8 cellular contexts compared by ENCODE assay signal in the genomic region with DNA sequence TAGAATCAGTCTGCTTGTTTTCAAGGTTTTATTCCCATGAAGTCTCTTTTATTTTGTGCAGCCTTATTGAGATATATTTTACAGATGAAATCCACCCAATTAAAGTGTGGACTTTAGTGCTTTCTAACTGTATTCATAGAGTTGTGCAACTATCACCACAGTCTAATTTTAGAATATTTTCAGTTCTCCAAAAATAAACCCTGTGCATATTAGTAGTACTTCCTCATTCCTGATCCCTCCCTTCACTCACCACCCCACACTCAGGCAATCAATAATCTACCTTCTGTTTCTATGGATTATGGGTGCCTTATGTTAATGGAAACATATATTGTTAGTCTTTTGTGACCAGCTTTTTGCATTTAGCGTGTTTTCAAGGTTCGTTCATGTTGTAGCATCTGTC.
A peak's percentile ranks its signal among the peaks of the same experiment; 100 is the strongest.
DNase-seq lines count a peak whose midpoint lies in the region; ATAC-seq and TF ChIP-seq lines count a peak whose summit lies in the region.

No MANE protein-coding gene starts in this region.

- H3K18ac ChIP-seq in H9 (ENCODE audit: insufficient read length, low read depth, low read length) = no peak overlapping the region

- no peaks in the 10 kb centered on the region for H3K36me3 Mint-ChIP-seq in activated CD8-positive, alpha-beta T cell treated with anti-CD3 and anti-CD28 coated beads, Interleukin-2, amount 10 ng/mL, durations not matched to agents 7 days and 5 days (ENCODE audit: low read depth)
- H3K36me3 Mint-ChIP-seq in H9 (ENCODE audit: insufficient read depth in 1 of 3, low read depth in 3 of 3) = no peaks in the 10 kb centered on the region
- peaks cover 3% of the 10 kb centered on the region for H3K36me3 Mint-ChIP-seq in mesothelial cell of epicardium

- H2AFZ ChIP-seq in MM.1S (ENCODE audit: low read length) (peak overlapping the region; percentile 24; the same call in 1 of the 2 replicates), H9 (ENCODE audit: low read length) (no peak overlapping the region)

- no peaks in the 10 kb centered on the region for H3K4me1 Mint-ChIP-seq in activated CD8-positive, alpha-beta T cell treated with anti-CD3 and anti-CD28 coated beads, Interleukin-2, amount 10 ng/mL, durations not matched to agents 7 days and 5 days (ENCODE audit: low read depth)
- H3K4me1 Mint-ChIP-seq in H9 (no peaks in the 10 kb centered on the region; a peak in 1 of 4 replicates), mesothelial cell of epicardium (peaks cover 2% of the 10 kb centered on the region)

- H3K23me2 ChIP-seq in H9 (ENCODE audit: insufficient read length, low read depth, low read length, poor library complexity, severe bottlenecking) = no peaks in the 10 kb centered on the region

- H4K20me1 ChIP-seq in MM.1S (ENCODE audit: insufficient read depth, low read length) (no peaks in the 10 kb centered on the region), H9 (ENCODE audit: control insufficient read depth, insufficient read depth, insufficient read length) (no peaks in the 10 kb centered on the region)

- DNase-seq in MM.1S (peak; percentile 43), left ventricle myocardium superior (no peak), SW 1271 (lab: John Stamatoyannopoulos, UW) (no peak), H9 (no peak), mesothelial cell of epicardium (ENCODE audit: low spot score in 2 of 2, unreplicated experiment in 2 of 2) (no peak)
- DNase-seq in activated CD8-positive, alpha-beta T cell treated with anti-CD3 and anti-CD28 coated beads, Interleukin-2, amount 10 ng/mL, durations not matched to agents 7 days and 5 days = no peak

- ATAC-seq in GM18517 (IDR thresholded peaks at IDR 0.05; ENCODE audit: unreplicated experiment) (peak; percentile 85), HG02610 (IDR thresholded peaks at IDR 0.05; ENCODE audit: unreplicated experiment) (peak; percentile 55), left ventricle myocardium superior (peak; percentile 86)
- no peak for ATAC-seq in activated CD8-positive, alpha-beta T cell treated with anti-CD3 and anti-CD28 coated beads, Interleukin-2, amount 10 ng/mL, durations not matched to agents 7 days and 5 days

- H3K4ac ChIP-seq in H9 (ENCODE audit: low read depth, low read length) = no peak overlapping the region

- H2BK20ac ChIP-seq in H9 (ENCODE audit: low read depth, low read length, poor library complexity, severe bottlenecking) = no peak overlapping the region

- H2AK5ac ChIP-seq in H9 (ENCODE audit: insufficient read length, low read length) = no peak overlapping the region

- H3K4me3 ChIP-seq in MM.1S (ENCODE audit: low read length) = peak overlapping the region; percentile 10; the same call in 1 of the 2 replicates

- H3K4me2 ChIP-seq in MM.1S (ENCODE audit: low read depth, low read length) (peak overlapping the region; percentile 47), H9 (ENCODE audit: insufficient read depth, insufficient read length, low read length) (no peak overlapping the region)

- peaks cover 44% of the 10 kb centered on the region for H3K4me1 ChIP-seq in MM.1S (ENCODE audit: low read length)
- no peaks in the 10 kb centered on the region for H3K4me1 ChIP-seq in H9 (ENCODE audit: insufficient read depth, low read length)

- H4K5ac ChIP-seq in H9 (ENCODE audit: insufficient read length, low read depth, low read length) = no peak overlapping the region

- no peaks in the 10 kb centered on the region for H3K79me1 ChIP-seq in H9 (ENCODE audit: insufficient read depth, low read depth, low read length, poor library complexity, severe bottlenecking)

- no peaks in the 10 kb centered on the region for H3K27me3 Mint-ChIP-seq in activated CD8-positive, alpha-beta T cell treated with anti-CD3 and anti-CD28 coated beads, Interleukin-2, amount 10 ng/mL, durations not matched to agents 7 days and 5 days (ENCODE audit: low read depth)
- H3K27me3 Mint-ChIP-seq in H9 (ENCODE audit: low read depth) = no peaks in the 10 kb centered on the region
- no peaks in the 10 kb centered on the region for H3K27me3 Mint-ChIP-seq in mesothelial cell of epicardium (ENCODE audit: low read depth)

- no peak overlapping the region for H4K91ac ChIP-seq in H9 (ENCODE audit: insufficient read length, low read depth, low read length)

- H3K9ac ChIP-seq in MM.1S (ENCODE audit: low read length) (no peak overlapping the region), H9 (ENCODE audit: extremely low read depth, insufficient read length, low read length) (no peak overlapping the region)

- no peak overlapping the region for H3K14ac ChIP-seq in H9 (ENCODE audit: insufficient read depth, low read length)

- H2BK15ac ChIP-seq in H9 (ENCODE audit: low read depth, low read length) = no peak overlapping the region

- POLR2A ChIA-PET in activated CD8-positive, alpha-beta T cell treated with anti-CD3 and anti-CD28 coated beads, Interleukin-2, amount 10 ng/mL, durations not matched to agents 7 days and 5 days (lab: Charles Lee) = no interaction called here

- H3K79me2 ChIP-seq in MM.1S (ENCODE audit: low read length) (no peaks in the 10 kb centered on the region), H9 (ENCODE audit: insufficient read depth, low read length) (no peaks in the 10 kb centered on the region)

- H3K56ac ChIP-seq in H9 (ENCODE audit: insufficient read length, low read depth, low read length) = no peak overlapping the region

- no CpG with 5 or more reads among the region's 2 CpGs for WGBS in H9 (ENCODE audit: extremely low coverage, insufficient read length, low lambda C conversion rate)

- TF ChIP-seq CTCF in MM.1S (IDR thresholded peaks at IDR 0.05; ENCODE audit: low read length) (no peak), H9 (conservative IDR thresholded peaks at IDR 0.05) (no peak), mesothelial cell of epicardium (IDR thresholded peaks at IDR 0.05; ENCODE audit: unreplicated experiment) (no peak)

- no peak overlapping the region for H2BK5ac ChIP-seq in H9 (ENCODE audit: insufficient read length, low read length)

- H3K9me2 ChIP-seq in MM.1S (replicated peaks; ENCODE audit: insufficient read depth, low read length) = no peaks in the 10 kb centered on the region

- H3K4me3 Mint-ChIP-seq in activated CD8-positive, alpha-beta T cell treated with anti-CD3 and anti-CD28 coated beads, Interleukin-2, amount 10 ng/mL, durations not matched to agents 7 days and 5 days = no peak overlapping the region
- H3K4me3 Mint-ChIP-seq in H9 = no peak overlapping the region
- H3K4me3 Mint-ChIP-seq in mesothelial cell of epicardium = no peak overlapping the region

- H3K27ac ChIP-seq in MM.1S (ENCODE audit: low read length) = peak overlapping the region; percentile 41; the same call in 1 of the 2 replicates
- no peak overlapping the region for H3K27ac ChIP-seq in H9 (ENCODE audit: insufficient read length, low read depth, low read length)

- CTCF ChIA-PET in activated CD8-positive, alpha-beta T cell treated with anti-CD3 and anti-CD28 coated beads, Interleukin-2, amount 10 ng/mL, durations not matched to agents 7 days and 5 days (lab: Charles Lee) = no interaction called here

- H2BK12ac ChIP-seq in H9 (ENCODE audit: insufficient read length, low read depth, low read length) = no peak overlapping the region

- no peak overlapping the region for H2BK120ac ChIP-seq in H9 (ENCODE audit: low read depth, low read length, poor library complexity, severe bottlenecking)

- H3K36me3 ChIP-seq in MM.1S (replicated peaks; ENCODE audit: insufficient read depth, low read length) = no peaks in the 10 kb centered on the region

- no peak overlapping the region for H3K27ac Mint-ChIP-seq in activated CD8-positive, alpha-beta T cell treated with anti-CD3 and anti-CD28 coated beads, Interleukin-2, amount 10 ng/mL, durations not matched to agents 7 days and 5 days
- H3K27ac Mint-ChIP-seq in H9 (no peak overlapping the region), mesothelial cell of epicardium (no peak overlapping the region)

- intact Hi-C loops in left ventricle myocardium superior (cut with micrococcal nuclease) = no loop called here

- H3K27me3 ChIP-seq in MM.1S (replicated peaks; ENCODE audit: insufficient read depth, low read length) = no peaks in the 10 kb centered on the region
- no peaks in the 10 kb centered on the region for H3K27me3 ChIP-seq in H9 (ENCODE audit: insufficient read depth, low read length)

- H3K9me3 ChIP-seq in MM.1S (replicated peaks; ENCODE audit: insufficient read depth, low read length) (no peaks in the 10 kb centered on the region), H9 (ENCODE audit: control insufficient read depth, low read depth, low read length) (no peaks in the 10 kb centered on the region)

- H4K8ac ChIP-seq in H9 (replicated peaks; ENCODE audit: insufficient read length, low read depth, low read length) = no peak overlapping the region

- no peak overlapping the region for H3K23ac ChIP-seq in H9 (ENCODE audit: insufficient read length, low read depth, low read length)

- peaks cover 5% of the 10 kb centered on the region; the same call in 1 of the 2 replicates for H3F3A ChIP-seq in MM.1S (ENCODE audit: insufficient read depth, low read length)

- no peak overlapping the region for H3T11ph ChIP-seq in H9 (ENCODE audit: low read length)

- H3K9me3 Mint-ChIP-seq in activated CD8-positive, alpha-beta T cell treated with anti-CD3 and anti-CD28 coated beads, Interleukin-2, amount 10 ng/mL, durations not matched to agents 7 days and 5 days (ENCODE audit: insufficient read depth) = no peaks in the 10 kb centered on the region
- H3K9me3 Mint-ChIP-seq in H9 = no peaks in the 10 kb centered on the region
- peaks cover 24% of the 10 kb centered on the region for H3K9me3 Mint-ChIP-seq in mesothelial cell of epicardium
